Comparison of ENCODE assay signal across 1 cellular context in genomic region chr3:48088749-48089466, GRCh38.
TF ChIP-seq lines count a peak whose summit lies in the region.

No MANE protein-coding gene starts in this region.

TF ChIP-seq in K562, 482 proteins besides CTCF, POLR2A, EP300 and RAD21 (continued from another document and continues in another):
- TF ChIP-seq KDM4B (IDR thresholded peaks at IDR 0.05; ENCODE audit: borderline replicate concordance in 2 of 2, low read depth in 1 of 2) (peak in 1 of 2 experiments; percentile 86; a peak in 1 of 4 replicates), E2F3 (CRISPR knock-in tag; IDR thresholded peaks at IDR 0.05) (peak; percentile 77), THRAP3 (IDR thresholded peaks at IDR 0.05; ENCODE audit: borderline replicate concordance) (no peak), KDM5B (IDR thresholded peaks at IDR 0.05; ENCODE audit: insufficient replicate concordance, low read depth, low read length) (peak; percentile 97), ZNF583 (CRISPR knock-in tag; IDR thresholded peaks at IDR 0.05) (0 out of 2 replicates have a peak, but pooled peaks have one; percentile 31), ZBTB2 (IDR thresholded peaks at IDR 0.05) (no peak), USF1 (CRISPR knock-in tag; IDR thresholded peaks at IDR 0.05) (peak; percentile 30; the same call in 1 of the 2 replicates), C11orf30 (IDR thresholded peaks at IDR 0.05; ENCODE audit: low read depth) (no peak), KLF13 (tag; IDR thresholded peaks at IDR 0.05; ENCODE audit: borderline replicate concordance, low read depth) (0 out of 2 replicates have a peak, but pooled peaks have one; percentile 11), POLR2B (IDR thresholded peaks at IDR 0.05; ENCODE audit: low read depth, partially characterized antibody) (peak; percentile 95), NRF1 (conservative IDR thresholded peaks at IDR 0.05 in 1 of 2, IDR thresholded peaks at IDR 0.05 in 1 of 2) (peak; percentile 90 to 92), DIDO1 (tag; IDR thresholded peaks at IDR 0.05; ENCODE audit: low read depth) (no peak), TAF7 (tag; IDR thresholded peaks at IDR 0.05) (peak; percentile 57), ZNF717 (CRISPR knock-in tag; IDR thresholded peaks at IDR 0.05) (no peak), NCOA6 (IDR thresholded peaks at IDR 0.05) (no peak), ZNF124 (CRISPR knock-in tag; IDR thresholded peaks at IDR 0.05) (no peak), ETV6 (IDR thresholded peaks at IDR 0.05; ENCODE audit: borderline replicate concordance in 1 of 2, low read depth in 2 of 2, low read length in 1 of 2) (no peak), ETV6 (CRISPR knock-in tag; IDR thresholded peaks at IDR 0.05; ENCODE audit: borderline replicate concordance) (no peak), ZNF76 (CRISPR knock-in tag; IDR thresholded peaks at IDR 0.05; ENCODE audit: borderline replicate concordance) (no peak), GATAD2B (IDR thresholded peaks at IDR 0.05; ENCODE audit: borderline replicate concordance) (no peak), ZKSCAN3 (CRISPR knock-in tag; IDR thresholded peaks at IDR 0.05) (no peak), ZFX (CRISPR knock-in tag; IDR thresholded peaks at IDR 0.05) (peak; percentile 98), NUFIP1 (IDR thresholded peaks at IDR 0.05; ENCODE audit: partially characterized antibody) (no peak), RBM15 (IDR thresholded peaks at IDR 0.05; ENCODE audit: insufficient read depth, low read length) (no peak), ZNF3 (CRISPR knock-in tag; IDR thresholded peaks at IDR 0.05) (no peak), U2AF2 (optimal IDR thresholded peaks at IDR 0.05; ENCODE audit: low read depth, low read length) (no peak), XRCC3 (IDR thresholded peaks at IDR 0.05) (no peak), PRDM10 (IDR thresholded peaks at IDR 0.05; ENCODE audit: partially characterized antibody) (peak; percentile 31), ELK1 (CRISPR knock-in tag; IDR thresholded peaks at IDR 0.05) (no peak), ZNF766 (CRISPR knock-in tag; conservative IDR thresholded peaks at IDR 0.05) (no peak), VEZF1 (CRISPR knock-in tag; IDR thresholded peaks at IDR 0.05) (peak; percentile 99), ZNF146 (CRISPR knock-in tag; IDR thresholded peaks at IDR 0.05; ENCODE audit: unreplicated experiment) (no peak), KHSRP (IDR thresholded peaks at IDR 0.05) (no peak), EHMT2 (IDR thresholded peaks at IDR 0.05) (no peak), HIVEP1 (CRISPR knock-in tag; IDR thresholded peaks at IDR 0.05) (no peak), CBFA2T2 (conservative IDR thresholded peaks at IDR 0.05) (no peak), ZKSCAN1 (IDR thresholded peaks at IDR 0.05; ENCODE audit: low read depth, low read length) (peak; percentile 11; the same call in 1 of the 2 replicates), ZNF668 (CRISPR knock-in tag; IDR thresholded peaks at IDR 0.05) (no peak), PPARD (CRISPR knock-in tag; IDR thresholded peaks at IDR 0.05) (no peak), ZNF217 (CRISPR knock-in tag; IDR thresholded peaks at IDR 0.05) (no peak), BRD9 (IDR thresholded peaks at IDR 0.05; ENCODE audit: low read depth, partially characterized antibody) (no peak), CXXC5 (CRISPR knock-in tag; IDR thresholded peaks at IDR 0.05) (peak; percentile 97), ID3 (CRISPR knock-in tag; IDR thresholded peaks at IDR 0.05) (no peak), ID3 (tag; IDR thresholded peaks at IDR 0.05) (peak; percentile 68; the same call in 1 of the 2 replicates), ZNF12 (CRISPR knock-in tag; IDR thresholded peaks at IDR 0.05) (no peak), SMAD1 (IDR thresholded peaks at IDR 0.05; ENCODE audit: low read depth, low read length, partially characterized antibody) (peak; percentile 81), TAL1 (IDR thresholded peaks at IDR 0.05) (no peak), EGR1 (conservative IDR thresholded peaks at IDR 0.05) (0 out of 2 replicates have a peak, but pooled peaks have one; percentile 28), ZFP30 (CRISPR knock-in tag; IDR thresholded peaks at IDR 0.05; ENCODE audit: borderline replicate concordance) (no peak), POLR2H (tag; IDR thresholded peaks at IDR 0.05; ENCODE audit: low read depth) (peak; percentile 96), MLX (CRISPR knock-in tag; conservative IDR thresholded peaks at IDR 0.05) (0 out of 4 replicates have a peak, but pooled peaks of 1 of the 2 experiments have one; percentile 73), SETDB1 (IDR thresholded peaks at IDR 0.05; ENCODE audit: low read length) (no peak), GATA2 (CRISPR knock-in tag; IDR thresholded peaks at IDR 0.05) (no peak), TOE1 (IDR thresholded peaks at IDR 0.05; ENCODE audit: borderline replicate concordance) (peak; percentile 65), TOE1 (CRISPR knock-in tag; IDR thresholded peaks at IDR 0.05; ENCODE audit: borderline replicate concordance, low read depth) (0 out of 2 replicates have a peak, but pooled peaks have one; percentile 53), CSDE1 (IDR thresholded peaks at IDR 0.05) (no peak), ZNF347 (CRISPR knock-in tag; IDR thresholded peaks at IDR 0.05; ENCODE audit: low read depth) (no peak), SIX5 (IDR thresholded peaks at IDR 0.05; ENCODE audit: borderline replicate concordance in 1 of 2, insufficient read depth in 1 of 2, low read depth in 1 of 2, low read length in 2 of 2) (no peak)
- TF ChIP-seq, protein P1, sequence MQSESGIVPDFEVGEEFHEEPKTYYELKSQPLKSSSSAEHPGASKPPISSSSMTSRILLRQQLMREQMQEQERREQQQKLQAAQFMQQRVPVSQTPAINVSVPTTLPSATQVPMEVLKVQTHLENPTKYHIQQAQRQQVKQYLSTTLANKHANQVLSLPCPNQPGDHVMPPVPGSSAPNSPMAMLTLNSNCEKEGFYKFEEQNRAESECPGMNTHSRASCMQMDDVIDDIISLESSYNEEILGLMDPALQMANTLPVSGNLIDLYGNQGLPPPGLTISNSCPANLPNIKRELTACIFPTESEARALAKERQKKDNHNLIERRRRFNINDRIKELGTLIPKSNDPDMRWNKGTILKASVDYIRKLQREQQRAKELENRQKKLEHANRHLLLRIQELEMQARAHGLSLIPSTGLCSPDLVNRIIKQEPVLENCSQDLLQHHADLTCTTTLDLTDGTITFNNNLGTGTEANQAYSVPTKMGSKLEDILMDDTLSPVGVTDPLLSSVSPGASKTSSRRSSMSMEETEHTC (IDR thresholded peaks at IDR 0.05): 0 out of 2 replicates have a peak, but pooled peaks have one; percentile 25
- TF ChIP-seq, protein P2, sequence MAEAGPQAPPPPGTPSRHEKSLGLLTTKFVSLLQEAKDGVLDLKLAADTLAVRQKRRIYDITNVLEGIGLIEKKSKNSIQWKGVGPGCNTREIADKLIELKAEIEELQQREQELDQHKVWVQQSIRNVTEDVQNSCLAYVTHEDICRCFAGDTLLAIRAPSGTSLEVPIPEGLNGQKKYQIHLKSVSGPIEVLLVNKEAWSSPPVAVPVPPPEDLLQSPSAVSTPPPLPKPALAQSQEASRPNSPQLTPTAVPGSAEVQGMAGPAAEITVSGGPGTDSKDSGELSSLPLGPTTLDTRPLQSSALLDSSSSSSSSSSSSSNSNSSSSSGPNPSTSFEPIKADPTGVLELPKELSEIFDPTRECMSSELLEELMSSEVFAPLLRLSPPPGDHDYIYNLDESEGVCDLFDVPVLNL (CRISPR knock-in tag; IDR thresholded peaks at IDR 0.05; ENCODE audit: low read depth): peak; percentile 65; the same call in 1 of the 2 replicates
- TF ChIP-seq, protein P3, sequence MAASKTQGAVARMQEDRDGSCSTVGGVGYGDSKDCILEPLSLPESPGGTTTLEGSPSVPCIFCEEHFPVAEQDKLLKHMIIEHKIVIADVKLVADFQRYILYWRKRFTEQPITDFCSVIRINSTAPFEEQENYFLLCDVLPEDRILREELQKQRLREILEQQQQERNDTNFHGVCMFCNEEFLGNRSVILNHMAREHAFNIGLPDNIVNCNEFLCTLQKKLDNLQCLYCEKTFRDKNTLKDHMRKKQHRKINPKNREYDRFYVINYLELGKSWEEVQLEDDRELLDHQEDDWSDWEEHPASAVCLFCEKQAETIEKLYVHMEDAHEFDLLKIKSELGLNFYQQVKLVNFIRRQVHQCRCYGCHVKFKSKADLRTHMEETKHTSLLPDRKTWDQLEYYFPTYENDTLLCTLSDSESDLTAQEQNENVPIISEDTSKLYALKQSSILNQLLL (CRISPR knock-in tag; IDR thresholded peaks at IDR 0.05; ENCODE audit: borderline replicate concordance): no peak
